Comparison of ENCODE assay signal across 17 cellular contexts in genomic region chr5:125381290-125381689, GRCh38.
DNase-seq lines count a peak whose midpoint lies in the region; ATAC-seq and TF ChIP-seq lines count a peak whose summit lies in the region.
"Had no signal": no experiment of that assay in that cellular context is flagged by ENCODE, and none has a peak within 500 bp of the region (broad histone marks: within the 10 kb centered on the region; RNA-seq: fewer than 3 reads in every experiment).

No MANE protein-coding gene starts in this region.

- H3K27ac Mint-ChIP-seq in T-helper 2 cell treated with Interferon-gamma antibody and Interleukin-4, amounts not matched to agents 5 μg/mL and 100 μg/mL, for 36 hours = no peak overlapping the region
- H3K27ac Mint-ChIP-seq: CD4-positive, alpha-beta T cell; H9 had no signal

- H3K36me3 ChIP-seq in GM06990 (ENCODE audit: control insufficient read depth, insufficient read depth, low read length) = no peaks in the 10 kb centered on the region

- no peak overlapping the region for H3K4me3 ChIP-seq in GM06990 (replicated peaks; ENCODE audit: low read depth, low read length)
- H3K4me3 ChIP-seq: A549 had no signal

- no peaks in the 10 kb centered on the region for H3K27me3 ChIP-seq in GM06990 (replicated peaks; ENCODE audit: control insufficient read depth, insufficient read depth, low read length)

- no peaks in the 10 kb centered on the region for H3K36me3 Mint-ChIP-seq in T-helper 2 cell treated with Interferon-gamma antibody and Interleukin-4, amounts not matched to agents 5 μg/mL and 100 μg/mL, for 36 hours (ENCODE audit: low read depth)
- H3K36me3 Mint-ChIP-seq: IgD-negative memory B cell had no signal

- H3K4me1 Mint-ChIP-seq in T-helper 2 cell treated with Interferon-gamma antibody and Interleukin-4, amounts not matched to agents 5 μg/mL and 100 μg/mL, for 36 hours (ENCODE audit: low read depth) = no peaks in the 10 kb centered on the region
- H3K4me1 Mint-ChIP-seq: IgD-negative memory B cell had no signal

- no peaks in the 10 kb centered on the region for H3K9me3 Mint-ChIP-seq in T-helper 2 cell treated with Interferon-gamma antibody and Interleukin-4, amounts not matched to agents 5 μg/mL and 100 μg/mL, for 36 hours
- H3K9me3 Mint-ChIP-seq: H9, IgD-negative memory B cell had no signal

- no peak for TF ChIP-seq CTCF in GM06990 (IDR thresholded peaks at IDR 0.05; ENCODE audit: insufficient read depth, low read length, poor library complexity, severe bottlenecking)

- DNase-seq in GM06990 (ENCODE audit: extremely low read depth, insufficient read length) (peak; percentile 9), retina (no peak)
- DNase-seq in activated CD4-positive, CD25-positive, alpha-beta regulatory T cell treated with anti-CD3 and anti-CD28 coated beads, Interleukin-2, amount 50 U/mL, for 72 hours = no peak
- DNase-seq in T-helper 2 cell treated with Interferon-gamma antibody and Interleukin-4, amounts not matched to agents 5 μg/mL and 100 μg/mL, for 36 hours (ENCODE audit: low spot score) = no peak
- DNase-seq: AML-193; Caco-2; CD4-positive, alpha-beta T cell; H9; Karpas-422; KBM-7 had no signal

- peak; percentile 51 for ATAC-seq in GM18868 (IDR thresholded peaks at IDR 0.05; ENCODE audit: unreplicated experiment)
- peak; percentile 68 for ATAC-seq in GM21390 (IDR thresholded peaks at IDR 0.05; ENCODE audit: unreplicated experiment)
- ATAC-seq in HG03520 (IDR thresholded peaks at IDR 0.05; ENCODE audit: unreplicated experiment) = peak; percentile 75
- ATAC-seq in GM21526 (IDR thresholded peaks at IDR 0.05; ENCODE audit: low FRiP score, unreplicated experiment) = no peak
- ATAC-seq: A549, HepG2 had no signal

- no peaks in the 10 kb centered on the region for H3K27me3 Mint-ChIP-seq in T-helper 2 cell treated with Interferon-gamma antibody and Interleukin-4, amounts not matched to agents 5 μg/mL and 100 μg/mL, for 36 hours (ENCODE audit: low read depth)
- H3K27me3 Mint-ChIP-seq: CD4-positive, alpha-beta T cell; IgD-negative memory B cell had no signal

- no peak overlapping the region for H3K4me3 Mint-ChIP-seq in T-helper 2 cell treated with Interferon-gamma antibody and Interleukin-4, amounts not matched to agents 5 μg/mL and 100 μg/mL, for 36 hours
- H3K4me3 Mint-ChIP-seq: CD4-positive, alpha-beta T cell; H9; IgD-negative memory B cell had no signal
